In the genomic region with DNA sequence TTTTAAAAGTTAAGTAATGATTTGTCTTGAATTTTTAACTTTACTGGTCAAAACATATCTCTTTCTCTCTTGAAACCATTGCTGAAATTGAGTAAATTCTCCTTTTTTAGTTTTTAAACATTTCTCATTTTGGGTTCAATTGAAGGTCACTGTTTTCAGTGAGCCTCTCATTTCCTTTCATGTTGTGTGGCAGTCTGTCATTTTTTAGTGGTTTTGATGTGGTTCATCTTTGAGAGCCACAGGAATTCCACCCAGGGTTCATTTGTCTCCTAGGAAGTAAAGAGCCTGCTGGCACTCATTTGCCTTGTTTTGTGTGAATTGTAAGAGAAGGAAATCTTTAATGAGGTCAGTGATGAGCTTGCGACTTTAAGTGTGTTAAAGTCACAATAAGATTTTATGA, we compare ENCODE assay signal across 13 cellular contexts. TPM values are rescaled to one million over a fixed set of nuclear protein-coding genes. Genes with fewer than 3 reads are reported as not detected.
A peak's percentile ranks its signal among the peaks of the same experiment; 100 is the strongest.
DNase-seq lines count a peak whose midpoint lies in the region; ATAC-seq and TF ChIP-seq lines count a peak whose summit lies in the region.
"Had no signal": no experiment of that assay in that cellular context is flagged by ENCODE, and none has a peak within 500 bp of the region (broad histone marks: within the 10 kb centered on the region; RNA-seq: fewer than 3 reads in every experiment).

No MANE protein-coding gene starts in this region.

- dilution Hi-C loops in mammary epithelial cell (cut with HindIII; ENCODE audit: low sequenced_read_pairs) = loop anchor here (5.0 kb wide), 1 partner anchor 82 kb away; no protein-coding TSS in a partner anchor

- no peaks in the 10 kb centered on the region for H3K27me3 ChIP-seq in mammary epithelial cell (ENCODE audit: insufficient read depth, low read length)
- H3K27me3 ChIP-seq: BE2C had no signal

- no peak overlapping the region for H3K27ac ChIP-seq in mammary epithelial cell (ENCODE audit: insufficient read depth, low read depth, low read length)
- H3K27ac ChIP-seq in substantia nigra (ENCODE audit: low read depth, low read length, poor library complexity, severe bottlenecking) = peak overlapping the region; percentile 58

- peaks cover 2% of the 10 kb centered on the region for H3K27me3 Mint-ChIP-seq in activated naive CD4-positive, alpha-beta T cell treated with anti-CD3 and anti-CD28 coated beads for 36 hours (ENCODE audit: low read depth)
- H3K27me3 Mint-ChIP-seq: activated naive CD4-positive, alpha-beta T cell treated with anti-CD3 and anti-CD28 coated beads, Interleukin-2, amount 50 U/mL, for 24 hours had no signal

- ATAC-seq in activated naive CD4-positive, alpha-beta T cell treated with anti-CD3 and anti-CD28 coated beads, Interleukin-2, amount 50 U/mL, for 72 hours = peak; percentile 59 to 70
- ATAC-seq in HG03442 (IDR thresholded peaks at IDR 0.05; ENCODE audit: unreplicated experiment) = peak; percentile 78

- peak overlapping the region; percentile 33 for H3K4me2 ChIP-seq in mammary epithelial cell (ENCODE audit: insufficient read depth, low read depth, low read length)

- intact Hi-C loops in activated naive CD4-positive, alpha-beta T cell treated with anti-CD3 and anti-CD28 coated beads for 36 hours (cut with micrococcal nuclease) = loop anchor here (2.0 kb wide), 1 partner anchor 144 kb away; no protein-coding TSS in a partner anchor
- intact Hi-C loops in mammary epithelial cell (cut with micrococcal nuclease) = no loop called here

- DNase-seq in activated naive CD4-positive, alpha-beta T cell treated with anti-CD3 and anti-CD28 coated beads, Interleukin-2, amount 50 U/mL, for 72 hours (ENCODE audit: low spot score in 2 of 2) = no peak
- no peak for DNase-seq in activated naive CD4-positive, alpha-beta T cell treated with anti-CD3 and anti-CD28 coated beads for 36 hours
- peak; percentile 50 for DNase-seq in mammary epithelial cell
- DNase-seq in substantia nigra (lab: John Stamatoyannopoulos, UW) = peak in 1 of 49 donors; percentile 17
- DNase-seq in activated naive CD4-positive, alpha-beta T cell treated with anti-CD3 and anti-CD28 coated beads, Interleukin-2, amount 50 U/mL, for 16 hours = no peak
- no peak for DNase-seq in NCI-H1105 treated with DMSO at 0.1 percent for 48 hours (lab: John Stamatoyannopoulos, UW)
- DNase-seq in erythroblast (lab: John Stamatoyannopoulos, UW) = no peak
- DNase-seq: BE2C, NCI-H2081 treated with DMSO at 0.1 percent for 48 hours had no signal

- no peaks in the 10 kb centered on the region for H4K20me1 ChIP-seq in mammary epithelial cell (ENCODE audit: insufficient read depth, low read length)

- in situ Hi-C loops in mammary epithelial cell (cut with MboI; ENCODE audit: low sequenced_read_pairs in 2 of 2) = no loop called here

- H3K4me1 ChIP-seq in mammary epithelial cell (ENCODE audit: insufficient read depth, low read length) = peaks cover 5% of the 10 kb centered on the region

- no peaks in the 10 kb centered on the region for H3K79me2 ChIP-seq in mammary epithelial cell (ENCODE audit: insufficient read depth, low read length)

- no peak overlapping the region for H3K9ac ChIP-seq in mammary epithelial cell (ENCODE audit: insufficient read depth, low read length)

- CTCF ChIA-PET in activated naive CD4-positive, alpha-beta T cell treated with anti-CD3 and anti-CD28 coated beads for 36 hours (lab: Charles Lee) = no interaction called here
- CTCF ChIA-PET in mammary epithelial cell (lab: Charles Lee; ENCODE audit: low non-redundant PET) = no interaction called here

- no peak overlapping the region for H3K4me3 Mint-ChIP-seq in activated naive CD4-positive, alpha-beta T cell treated with anti-CD3 and anti-CD28 coated beads for 36 hours
- H3K4me3 Mint-ChIP-seq: activated naive CD4-positive, alpha-beta T cell treated with anti-CD3 and anti-CD28 coated beads, Interleukin-2, amount 50 U/mL, for 24 hours; naive thymus-derived CD8-positive, alpha-beta T cell; T-helper 1 cell treated with Interleukin-12 subunit alpha and Interleukin-12 subunit beta and Interleukin-4 antibody, amounts not matched to agents 30 μg/mL and 1 μg/mL, for 36 hours had no signal

- no peaks in the 10 kb centered on the region for H3K36me3 ChIP-seq in mammary epithelial cell (ENCODE audit: insufficient read depth, low read length)
- H3K36me3 ChIP-seq: BE2C had no signal

- H3K4me3 ChIP-seq in mammary epithelial cell (replicated peaks in 1 of 3; ENCODE audit: insufficient read depth in 1 of 3, low read depth in 2 of 3, low read length in 3 of 3) = no peak overlapping the region

- no peak overlapping the region for H3K27ac Mint-ChIP-seq in activated naive CD4-positive, alpha-beta T cell treated with anti-CD3 and anti-CD28 coated beads, Interleukin-2, amount 50 U/mL, for 72 hours
- H3K27ac Mint-ChIP-seq in activated naive CD4-positive, alpha-beta T cell treated with anti-CD3 and anti-CD28 coated beads for 36 hours = no peak overlapping the region
- H3K27ac Mint-ChIP-seq: activated naive CD4-positive, alpha-beta T cell treated with anti-CD3 and anti-CD28 coated beads, Interleukin-2, amount 50 U/mL, for 24 hours; T-helper 1 cell treated with Interleukin-12 subunit alpha and Interleukin-12 subunit beta and Interleukin-4 antibody, amounts not matched to agents 30 μg/mL and 1 μg/mL, for 36 hours had no signal

- no peaks in the 10 kb centered on the region for H3K36me3 Mint-ChIP-seq in activated naive CD4-positive, alpha-beta T cell treated with anti-CD3 and anti-CD28 coated beads, Interleukin-2, amount 50 U/mL, for 72 hours
- no peaks in the 10 kb centered on the region for H3K36me3 Mint-ChIP-seq in activated naive CD4-positive, alpha-beta T cell treated with anti-CD3 and anti-CD28 coated beads for 36 hours (ENCODE audit: low read depth)
- H3K36me3 Mint-ChIP-seq: activated naive CD4-positive, alpha-beta T cell treated with anti-CD3 and anti-CD28 coated beads, Interleukin-2, amount 50 U/mL, for 24 hours; naive thymus-derived CD8-positive, alpha-beta T cell had no signal

- 7% methylated on average over 1 of the region's 1 CpG for WGBS in mammary epithelial cell (ENCODE audit: low coverage, missing lambda C conversion rate)

- no TSS peak for BruUV-seq in mammary epithelial cell (replicated peaks; lab: Mats Ljungman, UMichigan)

- H3K9me3 Mint-ChIP-seq in activated naive CD4-positive, alpha-beta T cell treated with anti-CD3 and anti-CD28 coated beads, Interleukin-2, amount 50 U/mL, for 72 hours = no peaks in the 10 kb centered on the region
- no peaks in the 10 kb centered on the region for H3K9me3 Mint-ChIP-seq in activated naive CD4-positive, alpha-beta T cell treated with anti-CD3 and anti-CD28 coated beads for 36 hours
- H3K9me3 Mint-ChIP-seq: activated naive CD4-positive, alpha-beta T cell treated with anti-CD3 and anti-CD28 coated beads, Interleukin-2, amount 50 U/mL, for 24 hours; T-helper 1 cell treated with Interleukin-12 subunit alpha and Interleukin-12 subunit beta and Interleukin-4 antibody, amounts not matched to agents 30 μg/mL and 1 μg/mL, for 36 hours had no signal

- H3K9me3 ChIP-seq in mammary epithelial cell (replicated peaks; ENCODE audit: insufficient read depth, low read length) = no peaks in the 10 kb centered on the region
- H3K9me3 ChIP-seq: BE2C had no signal

- H3K4me1 Mint-ChIP-seq in activated naive CD4-positive, alpha-beta T cell treated with anti-CD3 and anti-CD28 coated beads for 36 hours (ENCODE audit: low read depth) = peaks cover 18% of the 10 kb centered on the region

- no peak for TF ChIP-seq CTCF in mammary epithelial cell (conservative IDR thresholded peaks at IDR 0.05 in 1 of 2, IDR thresholded peaks at IDR 0.05 in 1 of 2; ENCODE audit: extremely low read depth in 1 of 2, insufficient read depth in 1 of 2, low read depth in 1 of 2, low read length in 2 of 2)

- no peak overlapping the region for H2AFZ ChIP-seq in mammary epithelial cell (ENCODE audit: low read depth, low read length)

- no peak for TF ChIP-seq POLR2A in erythroblast (IDR thresholded peaks at IDR 0.05; ENCODE audit: low read length)

RNA-seq across cellular contexts. Expression of gene CLDN11, which starts 10.4 kb away (rescaled TPM):
- not detected for total RNA-seq in activated naive CD4-positive, alpha-beta T cell treated with anti-CD3 and anti-CD28 coated beads, Interleukin-2, amount 50 U/mL, for 72 hours
- total RNA-seq in activated naive CD4-positive, alpha-beta T cell treated with anti-CD3 and anti-CD28 coated beads for 36 hours = not detected
- 10 to 100 TPM in 1 of 2 donors, under 1 TPM in 1; 0.21 to 21.3 TPM for total RNA-seq in mammary epithelial cell
- 0.34 TPM for polyA plus RNA-seq in mammary epithelial cell
- not detected for polyA minus RNA-seq in mammary epithelial cell
- polyA plus RNA-seq: naive thymus-derived CD8-positive, alpha-beta T cell had no signal
